ENCODE assay signal across 9 cellular contexts in genomic region chr2:216215991-216216390, GRCh38.
DNase-seq lines count a peak whose midpoint lies in the region; ATAC-seq and TF ChIP-seq lines count a peak whose summit lies in the region.
"Had no signal": no experiment of that assay in that cellular context is flagged by ENCODE, and none has a peak within 500 bp of the region (broad histone marks: within the 10 kb centered on the region; RNA-seq: fewer than 3 reads in every experiment).

No MANE protein-coding gene starts in this region.

- intact Hi-C loops in psoas muscle (cut with DNase I) = loop anchor here in 1 of 2 donors (5.0 kb wide), 1 partner anchor 186 kb away; no protein-coding TSS in a partner anchor
- intact Hi-C loops in sigmoid colon (cut with DNase I) = no loop called here

- no peak for TF ChIP-seq EP300 in sigmoid colon (IDR thresholded peaks at IDR 0.05)

- WGBS in psoas muscle, 3 donors = 90 to 96% (median 92%) methylated on average over 3 of the region's 3 CpGs
- WGBS in sigmoid colon, 2 donors = 65 to 81% methylated on average over 3 of the region's 3 CpGs

- no peak for TF ChIP-seq POLR2A in sigmoid colon (IDR thresholded peaks at IDR 0.05)

- H3K27ac ChIP-seq in psoas muscle (no peak overlapping the region), sigmoid colon (no peak overlapping the region)

- H3K4me3 ChIP-seq in psoas muscle (no peak overlapping the region), sigmoid colon (no peak overlapping the region)

- no peaks in the 10 kb centered on the region for H3K9me3 ChIP-seq in psoas muscle
- H3K9me3 ChIP-seq in sigmoid colon = no peaks in the 10 kb centered on the region

- H3K4me1 ChIP-seq in psoas muscle (no peaks in the 10 kb centered on the region), sigmoid colon (no peaks in the 10 kb centered on the region)

- no peaks in the 10 kb centered on the region for H3K36me3 ChIP-seq in psoas muscle (ENCODE audit: insufficient read depth in 1 of 2, low read depth in 1 of 2)
- H3K36me3 ChIP-seq in sigmoid colon = no peaks in the 10 kb centered on the region

- TF ChIP-seq CTCF in GM12874 (IDR thresholded peaks at IDR 0.05; ENCODE audit: insufficient read depth, low read depth, low read length) = peak; percentile 51; the same call in 1 of the 2 replicates
- TF ChIP-seq CTCF in psoas muscle (IDR thresholded peaks at IDR 0.05) = no peak
- no peak for TF ChIP-seq CTCF in sigmoid colon (IDR thresholded peaks at IDR 0.05)

- peak; percentile 52 for DNase-seq in A172 (ENCODE audit: low spot score)
- DNase-seq in OCI-M1 (lab: John Stamatoyannopoulos, UW) = peak; percentile 53
- no peak for DNase-seq in GOT3 (lab: John Stamatoyannopoulos, UW)
- DNase-seq in psoas muscle = no peak
- DNase-seq in sigmoid colon = no peak
- DNase-seq in ureter (ENCODE audit: low spot score) = no peak
- DNase-seq: left ventricle myocardium superior had no signal

- H3K27me3 ChIP-seq in psoas muscle (ENCODE audit: insufficient read depth in 3 of 3, low read length in 2 of 3) (no peaks in the 10 kb centered on the region), sigmoid colon (no peaks in the 10 kb centered on the region)

- ATAC-seq in esophagus mucosa = peak; percentile 41
- ATAC-seq in psoas muscle = no peak
- ATAC-seq: left ventricle myocardium superior had no signal

Comparison
In these comparisons a context has a peak if more than half of its experiments do, and no peak if none do; other contexts are left out.
1. DNase-seq: peak in A172 (single experiment) and OCI-M1 (single experiment); none in GOT3 (single experiment), psoas muscle (0 of 2), sigmoid colon (single experiment) and ureter (single experiment).